Comparison of ENCODE assay signal across 9 cellular contexts in genomic region chr1:156706647-156707008, GRCh38. TPM values are rescaled to one million over a fixed set of nuclear protein-coding genes. Genes with fewer than 3 reads are reported as not detected.
A peak's percentile ranks its signal among the peaks of the same experiment; 100 is the strongest.
DNase-seq lines count a peak whose midpoint lies in the region; ATAC-seq and TF ChIP-seq lines count a peak whose summit lies in the region.
"Had no signal": no experiment of that assay in that cellular context is flagged by ENCODE, and none has a peak within 500 bp of the region (broad histone marks: within the 10 kb centered on the region; RNA-seq: fewer than 3 reads in every experiment).

No MANE protein-coding gene starts in this region.

- H3K4me3 ChIP-seq in AG10803 (ENCODE audit: low read length) (peak overlapping the region; percentile 69), KMS-11 (IDR thresholded peaks at IDR 0.05; ENCODE audit: insufficient read depth, low read depth, low read length) (peak overlapping the region; percentile 91), right lobe of liver (no peak overlapping the region), transverse colon (peak overlapping the region; percentile 12 to 54 (median 29))

- H4K20me1 ChIP-seq in KMS-11 (ENCODE audit: insufficient read depth) = no peaks in the 10 kb centered on the region

- no peak for TF ChIP-seq POLR2A in right lobe of liver (IDR thresholded peaks at IDR 0.05)
- TF ChIP-seq POLR2A in transverse colon (IDR thresholded peaks at IDR 0.05) = no peak
- TF ChIP-seq POLR2A in erythroblast (IDR thresholded peaks at IDR 0.05; ENCODE audit: low read length) = no peak

- H3K27ac ChIP-seq in KMS-11 (no peak overlapping the region), right lobe of liver (no peak overlapping the region), transverse colon (peak overlapping the region; percentile 67 to 75 (median 72))

- in situ Hi-C loops in transverse colon (cut with MboI; ENCODE audit: low pct_ligation_motif_present in 1 of 4, low pct_unique_long_range_greater_than_20kb in 1 of 4, low sequenced_read_pairs in 3 of 4) = loop anchor here in 1 of 4 donors (10.0 kb wide), 1 partner anchor 158 kb away; the partner anchor contains the start of gene NTRK1

- no peaks in the 10 kb centered on the region for H3K36me3 ChIP-seq in KMS-11 (ENCODE audit: insufficient read depth)
- no peaks in the 10 kb centered on the region for H3K36me3 ChIP-seq in right lobe of liver
- H3K36me3 ChIP-seq in transverse colon = no peaks in the 10 kb centered on the region

- no peak for TF ChIP-seq EP300 in transverse colon (IDR thresholded peaks at IDR 0.05; ENCODE audit: low read depth)

- WGBS in right lobe of liver (ENCODE audit: insufficient coverage, low coverage, low lambda C conversion rate, missing lambda C conversion rate) = no CpG with 5 or more reads among the region's 24 CpGs
- WGBS in transverse colon (ENCODE audit: low coverage in 1 of 2), 2 donors = 4% methylated on average over 24 of the region's 24 CpGs; no CpG with 5 or more reads in 1 of the 2 donors

- H3K27me3 ChIP-seq in KMS-11 (ENCODE audit: insufficient read depth, low read depth) = peaks cover 85% of the 10 kb centered on the region
- H3K27me3 ChIP-seq in right lobe of liver = peaks cover 0 to 31% of the 10 kb centered on the region in 2 donors
- peaks cover 38% of the 10 kb centered on the region for H3K27me3 ChIP-seq in transverse colon

- intact Hi-C loops in right lobe of liver (cut with DNase I) (no loop called here), transverse colon (cut with DNase I; ENCODE audit: low total_unique reads) (no loop called here)

- TF ChIP-seq CTCF in AG10803 (conservative IDR thresholded peaks at IDR 0.05; ENCODE audit: low read length) (no peak), KMS-11 (conservative IDR thresholded peaks at IDR 0.05; ENCODE audit: low read depth, low read length) (no peak), right lobe of liver (IDR thresholded peaks at IDR 0.05) (no peak), transverse colon (IDR thresholded peaks at IDR 0.05) (no peak)

- peak overlapping the region; percentile 79 for H3K4me2 ChIP-seq in KMS-11

- no peaks in the 10 kb centered on the region for H3K79me2 ChIP-seq in KMS-11 (ENCODE audit: insufficient read depth, low read depth)

- peak overlapping the region; percentile 72 for H2AFZ ChIP-seq in KMS-11 (ENCODE audit: low read depth)

- H3K4me1 ChIP-seq in KMS-11 (ENCODE audit: low read depth, poor library complexity, severe bottlenecking) (peaks cover 20% of the 10 kb centered on the region), right lobe of liver (peaks cover 0 to 16% (median 9%) of the 10 kb centered on the region in 4 donors), transverse colon (peaks cover 31 to 56% (median 41%) of the 10 kb centered on the region in 4 donors)

- ATAC-seq in right lobe of liver = peak; percentile 10 to 34 (median 23)
- ATAC-seq in HG02840 (IDR thresholded peaks at IDR 0.05; ENCODE audit: low FRiP score, unreplicated experiment) = no peak

- DNase-seq in AG10803 (ENCODE audit: low read depth) (peak; percentile 90), cerebellum (ENCODE audit: low spot score) (peak; percentile 47), right lobe of liver (no peak), transverse colon (peak; percentile 47), erythroblast (lab: John Stamatoyannopoulos, UW) (no peak), NCI-H1105 treated with DMSO at 0.1 percent for 48 hours (lab: John Stamatoyannopoulos, UW) (no peak)

- H3K9me3 ChIP-seq in right lobe of liver (no peaks in the 10 kb centered on the region), transverse colon (no peaks in the 10 kb centered on the region)

- peak overlapping the region; percentile 10; the same call in 1 of the 2 replicates for H3K9ac ChIP-seq in KMS-11

RNA-seq across cellular contexts. Expression of gene CRABP2, which starts 1.2 kb away (rescaled TPM):
- 9.6 TPM for total RNA-seq in cerebellum
- total RNA-seq in right lobe of liver = under 1 TPM in 1 of 6 experiments, not detected in 5; 0.24 TPM
- total RNA-seq in transverse colon = 1 to 10 TPM in 1 of 4 donors, under 1 TPM in 1, not detected in 2; 0.79 to 1.9 TPM
- total RNA-seq: dermis microvascular lymphatic vessel endothelial cell had no signal

RNA-seq across cellular contexts. Expression of gene METTL25B, which starts 21.6 kb away (rescaled TPM):
- 7.9 TPM for total RNA-seq in cerebellum
- 10 to 100 TPM; 11.6 to 25.7 (median 20.6) TPM for total RNA-seq in right lobe of liver
- total RNA-seq in transverse colon = 10 to 100 TPM; 37.4 to 40.8 (median 39.0) TPM

RNA-seq across cellular contexts. Expression of gene ISG20L2, which starts 21.9 kb away (rescaled TPM):
- total RNA-seq in cerebellum (12.0 TPM), right lobe of liver (10 to 100 TPM; 10.3 to 14.1 (median 12.2) TPM), transverse colon (10 to 100 TPM; 25.8 to 61.7 (median 33.1) TPM)

RNA-seq across cellular contexts. Expression of gene NES, which starts 29.4 kb away (rescaled TPM):
- 45.5 TPM for total RNA-seq in cerebellum
- total RNA-seq in right lobe of liver = 1 to 10 TPM; 1.1 to 7.5 (median 2.6) TPM
- 10 to 100 TPM in 1 of 4 donors, 1 to 10 TPM in 3; 3.3 to 15.5 (median 5.5) TPM for total RNA-seq in transverse colon

RNA-seq across cellular contexts. Expression of gene MRPL24, which starts 34.3 kb away (rescaled TPM):
- total RNA-seq in cerebellum (13.8 TPM), right lobe of liver (10 to 100 TPM; 47.2 to 83.2 (median 61.4) TPM), transverse colon (10 to 100 TPM in 3 of 4 donors, 1 to 10 TPM in 1; 6.8 to 44.9 (median 37.1) TPM)

Comparison
In these comparisons a context has a peak if more than half of its experiments do, and no peak if none do; other contexts are left out.
1. DNase-seq: peak in AG10803 (single experiment), cerebellum (single experiment) and transverse colon (single experiment); none in right lobe of liver (0 of 3), erythroblast (0 of 2) and NCI-H1105 treated with DMSO at 0.1 percent for 48 hours (single experiment).
2. H3K4me3 ChIP-seq: peak in AG10803 (single experiment), KMS-11 (single experiment) and transverse colon (4 of 4); none in right lobe of liver (0 of 3).
3. H3K27ac ChIP-seq: peak in transverse colon (4 of 4); none in KMS-11 (single experiment) and right lobe of liver (0 of 3).